ENCODE assay signal across 28 cellular contexts in genomic region chr14:89143595-89143994, GRCh38.
"Had no signal": no experiment of that assay in that cellular context is flagged by ENCODE, and none has a peak within 500 bp of the region (broad histone marks: within the 10 kb centered on the region; RNA-seq: fewer than 3 reads in every experiment).

No MANE protein-coding gene starts in this region.

- H3K36me3 ChIP-seq: esophagus squamous epithelium, pancreas, suprapubic skin, transverse colon, upper lobe of right lung, uterus had no signal

- H3K27me3 ChIP-seq: esophagus squamous epithelium, pancreas, suprapubic skin, transverse colon, upper lobe of right lung, uterus had no signal

- ATAC-seq: effector memory CD8-positive, alpha-beta T cell; left colon; natural killer cell; pancreas; sciatic nerve; stimulated activated naive CD8-positive, alpha-beta T cell treated with anti-CD3 and anti-CD28 coated beads, Interleukin-15, amount 100 ng/mL, for 72 hours; upper lobe of right lung had no signal

- DNase-seq: dermis blood vessel endothelial cell; effector memory CD8-positive, alpha-beta T cell; erythroblast; esophagus squamous epithelium; foreskin melanocyte; hypothalamus; immature natural killer cell; islet precursor cell; kidney glomerular epithelial cell; left colon; left ventricle myocardium superior; natural killer cell; occipital lobe; pancreas; stimulated activated CD4-positive, alpha-beta T cell treated with anti-CD3 and anti-CD28 coated beads, Interleukin-12 subunit alpha, Interleukin-12 subunit beta, amount 100 ng/mL, for 4 hours; stimulated activated CD4-positive, alpha-beta T cell treated with anti-CD3 and anti-CD28 coated beads, Interleukin-1b, Interleukin-23, amount 100 ng/mL, for 48 hours; stimulated activated CD4-positive, alpha-beta T cell treated with anti-CD3 and anti-CD28 coated beads, Interleukin-4, amount 100 ng/mL, for 1 hour; stimulated activated CD8-positive, alpha-beta memory T cell treated with anti-CD3 and anti-CD28 coated beads, Interleukin-4, amount 100 ng/mL, for 48 hours; stimulated activated naive CD4-positive, alpha-beta T cell; stimulated activated naive CD8-positive, alpha-beta T cell treated with anti-CD3 and anti-CD28 coated beads, Interleukin-15, amount 100 ng/mL, for 72 hours; transverse colon; upper lobe of right lung; uterus had no signal

- H3K4me1 ChIP-seq: pancreas, suprapubic skin, transverse colon, upper lobe of right lung, uterus had no signal

- H3K4me3 ChIP-seq: coronary artery, esophagus squamous epithelium, lung, pancreas, smooth muscle cell, suprapubic skin, transverse colon, upper lobe of right lung, uterus had no signal

- H3K27ac ChIP-seq: coronary artery, esophagus squamous epithelium, pancreas, suprapubic skin, transverse colon, upper lobe of right lung, uterus had no signal

- H3K9me3 ChIP-seq: esophagus squamous epithelium, pancreas, suprapubic skin, transverse colon, upper lobe of right lung, uterus had no signal

- H3K4me2 ChIP-seq: smooth muscle cell had no signal
